Comparison of ENCODE assay signal across 8 cellular contexts in genomic region chrX:118839334-118839958, GRCh38. TPM values are rescaled to one million over a fixed set of nuclear protein-coding genes. Genes with fewer than 3 reads are reported as not detected.
DNase-seq lines count a peak whose midpoint lies in the region; ATAC-seq and TF ChIP-seq lines count a peak whose summit lies in the region.

No MANE protein-coding gene starts in this region.

- H3K27me3 Mint-ChIP-seq in activated CD4-positive, alpha-beta T cell treated with anti-CD3 and anti-CD28 coated beads, Interleukin-2, amount 10 ng/mL, durations not matched to agents 24 days and 14 days = peaks cover 14% of the 10 kb centered on the region

- H3K36me3 ChIP-seq in BLaER1 treated with 17β-estradiol and CSF1 and Interleukin-3, amounts not matched to agents 10 nM and 100 nM = no peaks in the 10 kb centered on the region
- no peaks in the 10 kb centered on the region for H3K36me3 ChIP-seq in left lung

- no peaks in the 10 kb centered on the region for H3K9me3 Mint-ChIP-seq in activated CD4-positive, alpha-beta T cell treated with anti-CD3 and anti-CD28 coated beads, Interleukin-2, amount 10 ng/mL, durations not matched to agents 24 days and 14 days

- TF ChIP-seq CTCF in GM20000 (IDR thresholded peaks at IDR 0.05; ENCODE audit: extremely low read depth, missing control alignments) = peak; percentile 57
- TF ChIP-seq CTCF in left lung (IDR thresholded peaks at IDR 0.05) = peak; percentile 66 to 84

- H3K9me3 ChIP-seq in BLaER1 treated with 17β-estradiol and CSF1 and Interleukin-3, amounts not matched to agents 10 nM and 100 nM (replicated peaks in 1 of 11) = peaks cover 0 to 12% (median 8%) of the 10 kb centered on the region in 11 experiments; a peak in 18 of 22 replicates
- H3K9me3 ChIP-seq in left lung = no peaks in the 10 kb centered on the region

- H3K27ac Mint-ChIP-seq in activated CD4-positive, alpha-beta T cell treated with anti-CD3 and anti-CD28 coated beads, Interleukin-2, amount 10 ng/mL, durations not matched to agents 24 days and 14 days = no peak overlapping the region

- intact Hi-C loops in activated CD4-positive, alpha-beta T cell treated with anti-CD3 and anti-CD28 coated beads, Interleukin-2, amount 10 ng/mL, durations not matched to agents 24 days and 14 days (cut with micrococcal nuclease) = loop anchor here (10.0 kb wide), 1 partner anchor 135 kb away; the partner anchor contains the start of gene LONRF3
- intact Hi-C loops in left lung (cut with DNase I) = no loop called here

- H3K4me3 Mint-ChIP-seq in activated CD4-positive, alpha-beta T cell treated with anti-CD3 and anti-CD28 coated beads, Interleukin-2, amount 10 ng/mL, durations not matched to agents 24 days and 14 days = peak overlapping the region; percentile 68

- H3K4me2 ChIP-seq in BLaER1 treated with 17β-estradiol and CSF1 and Interleukin-3, amounts not matched to agents 10 nM and 100 nM = peak overlapping the region in 7 of 11 experiments; percentile 5 to 49 (median 28); a peak in 9 of 22 replicates

- no peaks in the 10 kb centered on the region for H3K36me3 Mint-ChIP-seq in activated CD4-positive, alpha-beta T cell treated with anti-CD3 and anti-CD28 coated beads, Interleukin-2, amount 10 ng/mL, durations not matched to agents 24 days and 14 days (ENCODE audit: low read depth)

- no peak overlapping the region for H3K27ac ChIP-seq in BLaER1 treated with 17β-estradiol and CSF1 and Interleukin-3, amounts not matched to agents 10 nM and 100 nM
- no peak overlapping the region for H3K27ac ChIP-seq in left lung

- peak overlapping the region in 1 of 10 experiments; percentile 15; a peak in 1 of 20 replicates for H3K4me3 ChIP-seq in BLaER1 treated with 17β-estradiol and CSF1 and Interleukin-3, amounts not matched to agents 10 nM and 100 nM
- peak overlapping the region; percentile 29 to 37 for H3K4me3 ChIP-seq in left lung

- H4K20me1 ChIP-seq in BLaER1 treated with 17β-estradiol and CSF1 and Interleukin-3, amounts not matched to agents 10 nM and 100 nM = no peaks in the 10 kb centered on the region

- H3K4me1 ChIP-seq in BLaER1 treated with 17β-estradiol and CSF1 and Interleukin-3, amounts not matched to agents 10 nM and 100 nM = peaks cover 0 to 5% (median 0%) of the 10 kb centered on the region in 10 experiments; a peak in 1 of 20 replicates
- H3K4me1 ChIP-seq in left lung = no peaks in the 10 kb centered on the region

- peaks cover 2% of the 10 kb centered on the region for H3K4me1 Mint-ChIP-seq in activated CD4-positive, alpha-beta T cell treated with anti-CD3 and anti-CD28 coated beads, Interleukin-2, amount 10 ng/mL, durations not matched to agents 24 days and 14 days

- peak; percentile 72 for DNase-seq in GM20000 (ENCODE audit: low spot score)
- peak; percentile 27 for DNase-seq in NCI-H1694 (lab: John Stamatoyannopoulos, UW)
- peak; percentile 86 for DNase-seq in activated CD4-positive, alpha-beta T cell treated with anti-CD3 and anti-CD28 coated beads, Interleukin-2, amount 10 ng/mL, durations not matched to agents 24 days and 14 days
- peak; percentile 59 for DNase-seq in dermis blood vessel endothelial cell
- peak; percentile 84 to 93 for DNase-seq in left lung
- DNase-seq in stimulated activated CD4-positive, alpha-beta T cell treated with anti-CD3 and anti-CD28 coated beads, Interleukin-1b, Interleukin-23, amount 100 ng/mL, for 48 hours = peak; percentile 66
- DNase-seq in NCI-H2171 treated with DMSO at 0.1 percent for 48 hours (lab: John Stamatoyannopoulos, UW) = no peak

- no peak overlapping the region for H3K9ac ChIP-seq in BLaER1 treated with 17β-estradiol and CSF1 and Interleukin-3, amounts not matched to agents 10 nM and 100 nM

- ATAC-seq in left lung = peak; percentile 96

- H3K27me3 ChIP-seq in BLaER1 treated with 17β-estradiol and CSF1 and Interleukin-3, amounts not matched to agents 10 nM and 100 nM = peaks cover 18 to 25% (median 22%) of the 10 kb centered on the region in 11 experiments
- no peaks in the 10 kb centered on the region for H3K27me3 ChIP-seq in left lung

RNA-seq across cellular contexts. Expression of gene ZCCHC12, which starts 15.8 kb away (rescaled TPM):
- not detected in 2 replicates for total RNA-seq in activated CD4-positive, alpha-beta T cell treated with anti-CD3 and anti-CD28 coated beads, Interleukin-2, amount 10 ng/mL, durations not matched to agents 24 days and 14 days
- total RNA-seq in dermis blood vessel endothelial cell = under 0.01 and 0.05 TPM in 2 replicates
- total RNA-seq in left lung = under 1 TPM in 1 of 2 donors, not detected in 1; 0.55 TPM
